ENCODE assay signal across 8 cellular contexts in the genomic region with DNA sequence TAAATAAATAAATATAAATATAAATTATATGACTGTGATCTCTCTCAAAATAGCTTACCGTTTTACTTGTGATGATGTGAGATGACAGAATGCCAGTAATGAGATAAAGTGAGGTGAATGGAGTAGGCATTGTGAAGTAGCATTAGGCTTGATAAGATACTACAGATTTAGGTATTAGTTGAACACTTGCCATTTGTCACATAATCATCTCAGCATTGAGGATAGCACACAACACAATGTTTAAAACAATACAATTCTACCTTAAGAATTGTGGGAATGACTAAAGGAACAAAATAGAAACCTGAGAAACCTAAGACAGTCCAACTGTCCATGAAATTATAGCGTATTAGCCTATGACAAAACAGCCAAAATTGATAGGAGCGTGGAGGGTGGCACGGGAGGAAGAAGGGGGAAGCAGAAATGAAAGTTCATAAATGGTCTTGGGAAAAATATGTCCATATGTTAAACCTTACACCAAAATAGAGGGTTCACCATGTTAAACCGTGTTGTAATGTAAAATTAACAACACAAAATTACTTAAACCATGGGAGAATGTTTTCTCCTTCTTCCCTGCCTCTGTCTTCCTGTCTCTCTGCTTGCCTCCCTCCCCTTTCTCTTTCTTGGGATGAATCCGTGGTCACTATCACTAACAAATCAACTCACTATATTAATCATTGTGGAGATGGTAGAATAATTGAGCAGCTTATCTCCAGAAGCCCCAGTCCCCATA. TPM values are rescaled to one million over a fixed set of nuclear protein-coding genes. Genes with fewer than 3 reads are reported as not detected.
DNase-seq lines count a peak whose midpoint lies in the region; ATAC-seq and TF ChIP-seq lines count a peak whose summit lies in the region.

No MANE protein-coding gene starts in this region.

- peak overlapping the region; percentile 39 for H2AFZ ChIP-seq in SU-DHL-6 (ENCODE audit: low read depth, low read length, severe bottlenecking)

- ATAC-seq in GM19328 (IDR thresholded peaks at IDR 0.05; ENCODE audit: unreplicated experiment) (no peak), GM18498 (IDR thresholded peaks at IDR 0.05; ENCODE audit: unreplicated experiment) (no peak)

- peak overlapping the region; percentile 99 for H3K27ac Mint-ChIP-seq in activated CD4-positive, alpha-beta T cell treated with anti-CD3 and anti-CD28 coated beads, Interleukin-2, amount 10 ng/mL, durations not matched to agents 24 days and 14 days

- TF ChIP-seq CTCF in SU-DHL-6 (IDR thresholded peaks at IDR 0.05; ENCODE audit: insufficient read depth, low read length, poor library complexity, severe bottlenecking), result no peak
- no peak for TF ChIP-seq CTCF in fibroblast of pulmonary artery (IDR thresholded peaks at IDR 0.05; ENCODE audit: low read length, missing control alignments)
- TF ChIP-seq CTCF in sigmoid colon (IDR thresholded peaks at IDR 0.05), result no peak

- peak overlapping the region; percentile 93 for H3K27ac ChIP-seq in SU-DHL-6 (ENCODE audit: low read depth, low read length)
- H3K27ac ChIP-seq in sigmoid colon, result peak overlapping the region; percentile 88 to 99 (median 97)

- peak overlapping the region; percentile 71 for H3K9ac ChIP-seq in SU-DHL-6 (ENCODE audit: low read length)

- intact Hi-C loops in activated CD4-positive, alpha-beta T cell treated with anti-CD3 and anti-CD28 coated beads, Interleukin-2, amount 10 ng/mL, durations not matched to agents 24 days and 14 days (cut with micrococcal nuclease), result no loop called here
- intact Hi-C loops in sigmoid colon (cut with DNase I), result loop anchor here (1.0 to 2.0 kb wide), 2 partner anchors 9 to 21 kb away; a partner anchor contains a TSS

- H3K9me2 ChIP-seq in SU-DHL-6 (replicated peaks; ENCODE audit: insufficient read depth, low read length), result no peaks in the 10 kb centered on the region

- H3K4me2 ChIP-seq in SU-DHL-6 (ENCODE audit: low read depth, low read length, poor library complexity, severe bottlenecking), result peak overlapping the region; percentile 79

- H3K4me3 ChIP-seq in SU-DHL-6 (ENCODE audit: insufficient read depth, low read length, poor library complexity, severe bottlenecking), result peak overlapping the region; percentile 59
- H3K4me3 ChIP-seq in fibroblast of pulmonary artery (replicated peaks; ENCODE audit: low read depth, low read length), result peak overlapping the region; percentile 85
- H3K4me3 ChIP-seq in sigmoid colon, result peak overlapping the region; percentile 59 to 83 (median 78)

- H3F3A ChIP-seq in SU-DHL-6 (ENCODE audit: insufficient read depth), result peaks cover 46% of the 10 kb centered on the region

- no peaks in the 10 kb centered on the region for H4K20me1 ChIP-seq in SU-DHL-6 (ENCODE audit: low read depth, low read length)

- H3K27me3 ChIP-seq in SU-DHL-6 (ENCODE audit: low read length) (no peaks in the 10 kb centered on the region), sigmoid colon (no peaks in the 10 kb centered on the region)

- H3K27me3 Mint-ChIP-seq in activated CD4-positive, alpha-beta T cell treated with anti-CD3 and anti-CD28 coated beads, Interleukin-2, amount 10 ng/mL, durations not matched to agents 24 days and 14 days, result peaks cover 2% of the 10 kb centered on the region

- 29 to 48% methylated on average over 6 of the region's 6 CpGs for WGBS in sigmoid colon, 2 donors

- TF ChIP-seq POLR2A in sigmoid colon (IDR thresholded peaks at IDR 0.05), result no peak

- no peaks in the 10 kb centered on the region for H3K9me3 Mint-ChIP-seq in activated CD4-positive, alpha-beta T cell treated with anti-CD3 and anti-CD28 coated beads, Interleukin-2, amount 10 ng/mL, durations not matched to agents 24 days and 14 days

- peak overlapping the region; percentile 94 for H3K4me3 Mint-ChIP-seq in activated CD4-positive, alpha-beta T cell treated with anti-CD3 and anti-CD28 coated beads, Interleukin-2, amount 10 ng/mL, durations not matched to agents 24 days and 14 days

- no peak for DNase-seq in activated CD4-positive, alpha-beta T cell treated with anti-CD3 and anti-CD28 coated beads, Interleukin-2, amount 10 ng/mL, durations not matched to agents 24 days and 14 days
- no peak for DNase-seq in activated CD4-positive, alpha-beta T cell treated with anti-CD3 and anti-CD28 coated beads, Interleukin-2, amount 50 U/mL, for 48 hours
- no peak for DNase-seq in fibroblast of pulmonary artery (ENCODE audit: low read depth)
- DNase-seq in sigmoid colon, result no peak
- no peak for DNase-seq in NCI-H2227 treated with DMSO at 0.1 percent for 48 hours (lab: John Stamatoyannopoulos, UW)

- H3K9me3 ChIP-seq in SU-DHL-6 (ENCODE audit: insufficient read depth, low read length) (no peaks in the 10 kb centered on the region), sigmoid colon (no peaks in the 10 kb centered on the region)

- H3K36me3 ChIP-seq in SU-DHL-6 (ENCODE audit: low read length), result no peaks in the 10 kb centered on the region
- H3K36me3 ChIP-seq in sigmoid colon, result no peaks in the 10 kb centered on the region

- H3K4me1 ChIP-seq in sigmoid colon, result peaks cover 2 to 15% (median 7%) of the 10 kb centered on the region in 4 donors

- H3K36me3 Mint-ChIP-seq in activated CD4-positive, alpha-beta T cell treated with anti-CD3 and anti-CD28 coated beads, Interleukin-2, amount 10 ng/mL, durations not matched to agents 24 days and 14 days (ENCODE audit: low read depth), result no peaks in the 10 kb centered on the region

- H3K79me2 ChIP-seq in SU-DHL-6 (ENCODE audit: insufficient read depth, low read length), result no peaks in the 10 kb centered on the region

- H3K4me1 Mint-ChIP-seq in activated CD4-positive, alpha-beta T cell treated with anti-CD3 and anti-CD28 coated beads, Interleukin-2, amount 10 ng/mL, durations not matched to agents 24 days and 14 days, result peaks cover 28% of the 10 kb centered on the region

- TF ChIP-seq EP300 in sigmoid colon (IDR thresholded peaks at IDR 0.05), result no peak

RNA-seq across cellular contexts. Expression of gene HFE, which starts 33.1 kb away (rescaled TPM):
- total RNA-seq in activated CD4-positive, alpha-beta T cell treated with anti-CD3 and anti-CD28 coated beads, Interleukin-2, amount 10 ng/mL, durations not matched to agents 24 days and 14 days, result 0.12 and 0.50 TPM in 2 replicates
- 1 to 10 TPM; 4.4 to 7.8 (median 4.9) TPM for total RNA-seq in sigmoid colon
- 1 to 10 TPM; 1.6 to 6.9 (median 1.8) TPM for polyA plus RNA-seq in sigmoid colon
